ENCODE assay signal across 9 cellular contexts in genomic region chr12:63712979-63713680, GRCh38. TPM values are rescaled to one million over a fixed set of nuclear protein-coding genes. Genes with fewer than 3 reads are reported as not detected.
DNase-seq lines count a peak whose midpoint lies in the region; ATAC-seq, FAIRE-seq and TF ChIP-seq lines count a peak whose summit lies in the region.
"Not testable (repeated sequence)": the region's sequence is repeated elsewhere in the genome, so short reads cannot be mapped to it uniquely, and the experiment has no call there.
"Had no signal": no experiment of that assay in that cellular context is flagged by ENCODE, and none has a peak within 500 bp of the region (broad histone marks: within the 10 kb centered on the region; RNA-seq: fewer than 3 reads in every experiment).

No MANE protein-coding gene starts in this region.

- CTCF ChIA-PET in K562 (lab: Yijun Ruan, JAX; ENCODE audit: low intra/inter-chr PET ratio): not testable (repeated sequence)

- peaks cover 16% of the 10 kb centered on the region for H3K4me1 ChIP-seq in BLaER1
- H3K4me1 ChIP-seq in K562 (replicated peaks in 1 of 2; ENCODE audit: control insufficient read depth in 2 of 2, insufficient read depth in 2 of 2, low read length in 2 of 2): not testable (repeated sequence)

- no CpG with 5 or more reads among the region's 1 CpG for WGBS in K562 (ENCODE audit: insufficient coverage, low coverage, missing lambda C conversion rate)

- not testable (repeated sequence) for H3K4me3 ChIP-seq in BLaER1; K562; retinal pigment epithelial cell (ENCODE audit: low read length)

- H3K4me1 Mint-ChIP-seq in activated T-cell treated with anti-CD3 and anti-CD28 coated beads, Interleukin-2, amount 50 U/mL, for 24 hours (ENCODE audit: low read depth): peaks cover 37% of the 10 kb centered on the region
- peaks cover 18% of the 10 kb centered on the region for H3K4me1 Mint-ChIP-seq in stimulated activated naive CD8-positive, alpha-beta T cell treated with anti-CD3 and anti-CD28 coated beads, Interleukin-15, amount 100 ng/mL, for 72 hours

- TF ChIP-seq CTCF in K562 (IDR thresholded peaks at IDR 0.05 in 2 of 3, conservative IDR thresholded peaks at IDR 0.05 in 1 of 3; ENCODE audit: insufficient read depth in 2 of 3, low read depth in 1 of 3, low read length in 3 of 3); retinal pigment epithelial cell (conservative IDR thresholded peaks at IDR 0.05; ENCODE audit: low read depth, low read length): not testable (repeated sequence)

- BruUV-seq in K562 (replicated peaks; lab: Mats Ljungman, UMichigan): not testable (repeated sequence)

- intact Hi-C loops in K562 (cut with micrococcal nuclease): not testable (repeated sequence)

- POLR2A ChIA-PET in K562 (lab: Yijun Ruan, JAX): not testable (repeated sequence)

- not testable (repeated sequence) for H3K27me3 Mint-ChIP-seq in activated T-cell treated with anti-CD3 and anti-CD28 coated beads, Interleukin-2, amount 50 U/mL, for 24 hours; stimulated activated naive CD8-positive, alpha-beta T cell treated with anti-CD3 and anti-CD28 coated beads, Interleukin-15, amount 100 ng/mL, for 72 hours

- not testable (repeated sequence) for H3K4me3 Mint-ChIP-seq in activated T-cell treated with anti-CD3 and anti-CD28 coated beads, Interleukin-2, amount 50 U/mL, for 24 hours; stimulated activated naive CD8-positive, alpha-beta T cell treated with anti-CD3 and anti-CD28 coated beads, Interleukin-15, amount 100 ng/mL, for 72 hours

- H3K9me1 ChIP-seq in K562 (ENCODE audit: control insufficient read depth, insufficient read depth, low read length): not testable (repeated sequence)

- TF ChIP-seq EP300 in K562 (IDR thresholded peaks at IDR 0.05; ENCODE audit: low read length): not testable (repeated sequence)

- H3K27ac ChIP-seq in BLaER1; K562 (ENCODE audit: extremely low read depth, low read depth, low read length): not testable (repeated sequence)

- in situ Hi-C loops in K562 (cut with MboI): not testable (repeated sequence)

- DNase-seq in SK-N-DZ (ENCODE audit: low spot score) (peak; percentile 86), retinal pigment epithelial cell (ENCODE audit: low read depth) (peak; percentile 3)
- not testable (repeated sequence) for DNase-seq in activated T-cell treated with anti-CD3 and anti-CD28 coated beads, Interleukin-2, amount 50 U/mL, for 24 hours; activated naive CD4-positive, alpha-beta T cell treated with anti-CD3 and anti-CD28 coated beads, Interleukin-2, amount 50 U/mL, for 72 hours (ENCODE audit: low spot score in 2 of 2); K562 (ENCODE audit: extremely low read depth in 1 of 4, low spot score in 3 of 4); stimulated activated naive CD8-positive, alpha-beta T cell treated with anti-CD3 and anti-CD28 coated beads, Interleukin-15, amount 100 ng/mL, for 72 hours

- not testable (repeated sequence) for H4K20me1 ChIP-seq in BLaER1; K562 (replicated peaks; ENCODE audit: control insufficient read depth, insufficient read depth, low read length)

- not testable (repeated sequence) for H3K79me2 ChIP-seq in K562 (ENCODE audit: control insufficient read depth, insufficient read depth, low read length)

- TF ChIP-seq POLR2A in K562 (conservative IDR thresholded peaks at IDR 0.05): not testable (repeated sequence)

- ATAC-seq in GM18861 (IDR thresholded peaks at IDR 0.05; ENCODE audit: unreplicated experiment): peak; percentile 6
- ATAC-seq in activated naive CD4-positive, alpha-beta T cell treated with anti-CD3 and anti-CD28 coated beads, Interleukin-2, amount 50 U/mL, for 72 hours: peak; percentile 49 to 64
- ATAC-seq in K562: not testable (repeated sequence)
- ATAC-seq in stimulated activated naive CD8-positive, alpha-beta T cell treated with anti-CD3 and anti-CD28 coated beads, Interleukin-15, amount 100 ng/mL, for 72 hours: peak; percentile 56

- not testable (repeated sequence) for H3K36me3 Mint-ChIP-seq in activated T-cell treated with anti-CD3 and anti-CD28 coated beads, Interleukin-2, amount 50 U/mL, for 24 hours (ENCODE audit: low read depth); activated naive CD4-positive, alpha-beta T cell treated with anti-CD3 and anti-CD28 coated beads, Interleukin-2, amount 50 U/mL, for 72 hours

- H2AFZ ChIP-seq in K562 (ENCODE audit: low read depth, low read length): not testable (repeated sequence)

- not testable (repeated sequence) for H3K9ac ChIP-seq in BLaER1; K562 (ENCODE audit: insufficient read depth in 1 of 2, low read depth in 2 of 2, low read length in 2 of 2)

- not testable (repeated sequence) for TF ChIP-seq RAD21 in K562 (CRISPR knock-in tag; conservative IDR thresholded peaks at IDR 0.05 in 1 of 2, IDR thresholded peaks at IDR 0.05 in 1 of 2)

- H3K36me3 ChIP-seq in BLaER1; K562 (ENCODE audit: control insufficient read depth, insufficient read depth, low read length): not testable (repeated sequence)

- H3K9me3 ChIP-seq in BLaER1; K562 (replicated peaks; ENCODE audit: control insufficient read depth, insufficient read depth, low read depth, low read length): not testable (repeated sequence)

- not testable (repeated sequence) for H3K27me3 ChIP-seq in BLaER1; K562 (ENCODE audit: control insufficient read depth in 2 of 2, insufficient read depth in 2 of 2, low read length in 2 of 2)

- H3K27ac Mint-ChIP-seq in activated T-cell treated with anti-CD3 and anti-CD28 coated beads, Interleukin-2, amount 50 U/mL, for 24 hours: peak overlapping the region; percentile 92
- not testable (repeated sequence) for H3K27ac Mint-ChIP-seq in activated naive CD4-positive, alpha-beta T cell treated with anti-CD3 and anti-CD28 coated beads, Interleukin-2, amount 50 U/mL, for 72 hours; stimulated activated naive CD8-positive, alpha-beta T cell treated with anti-CD3 and anti-CD28 coated beads, Interleukin-15, amount 100 ng/mL, for 72 hours

- peak; percentile 48 for FAIRE-seq in K562 (lab: Jason Lieb, UNC)

- not testable (repeated sequence) for H3K9me3 Mint-ChIP-seq in activated T-cell treated with anti-CD3 and anti-CD28 coated beads, Interleukin-2, amount 50 U/mL, for 24 hours; activated naive CD4-positive, alpha-beta T cell treated with anti-CD3 and anti-CD28 coated beads, Interleukin-2, amount 50 U/mL, for 72 hours; stimulated activated naive CD8-positive, alpha-beta T cell treated with anti-CD3 and anti-CD28 coated beads, Interleukin-15, amount 100 ng/mL, for 72 hours

- H3K4me2 ChIP-seq in BLaER1: peak overlapping the region; percentile 17; the same call in 1 of the 2 replicates
- H3K4me2 ChIP-seq in K562 (ENCODE audit: insufficient read depth, low read length): not testable (repeated sequence)

RNA-seq across cellular contexts. Expression of gene DPY19L2, which starts 44.8 kb away (rescaled TPM):
- 1.9 and 5.0 TPM in 2 replicates for polyA plus RNA-seq in SK-N-DZ (2014; cell fraction: cytosol; rRNA removed)
- 7.0 and 20.4 TPM in 2 replicates for polyA plus RNA-seq in SK-N-DZ (2014; cell fraction: nucleus; rRNA removed)
- total RNA-seq in activated naive CD4-positive, alpha-beta T cell treated with anti-CD3 and anti-CD28 coated beads, Interleukin-2, amount 50 U/mL, for 72 hours: 1 to 10 TPM in 1 of 2 donors, not detected in 1; 3.8 TPM
- total RNA-seq in K562 (2011; cell fraction: chromatin; rRNA removed; ENCODE audit: low replicate concordance): 0.07 and 0.83 TPM in 2 replicates
- 0.66 TPM in 1 of 2 replicates, not detected in the other for total RNA-seq in K562 (2011; cell fraction: nucleolus; rRNA removed)
- total RNA-seq in K562 (2011; cell fraction: nucleoplasm; rRNA removed): not detected in 2 replicates
- total RNA-seq in K562 (2014; rRNA removed) (0.05 TPM in 1 of 2 replicates, not detected in the other), K562 (2014; rRNA removed; fragmentation: Illumina TruSeq; extraction: Trizol) (0.11 and 0.32 TPM in 2 replicates), K562 (2015; rRNA removed; fragmentation: Illumina TruSeq; extraction: Trizol) (0.15 TPM in 1 of 2 replicates, not detected in the other), K562 (2021) (0.13 and 0.18 TPM in 2 replicates)
- polyA plus RNA-seq in K562 (2011; rRNA removed) (0.15 TPM in 1 of 2 replicates, not detected in the other), K562 (2014; fragmentation: Illumina TruSeq; extraction: Trizol) (0.13 and 0.14 TPM in 2 replicates), K562 (2014; fragmentation: Nextera tagmentation; extraction: Ambion mirVana) (under 1 TPM in 1 of 2 experiments, not detected in 1; 0.06 TPM), K562 (2014; rRNA removed) (0.07 and 0.13 TPM in 2 replicates)
- 0.09 TPM in 1 of 2 replicates, not detected in the other for polyA plus RNA-seq in K562 (2011; cell fraction: cytosol; rRNA removed)
- 0.21 and 0.48 TPM in 2 replicates for polyA plus RNA-seq in K562 (2011; cell fraction: nucleus; rRNA removed)
- 0.13 and 0.36 TPM in 2 replicates for polyA plus RNA-seq in K562 (2012)
- polyA minus RNA-seq in K562 (2011; rRNA and poly(A)+ RNA removed): not detected in 2 replicates
- not detected in 2 replicates for polyA minus RNA-seq in K562 (2011; cell fraction: cytosol; rRNA and poly(A)+ RNA removed)
- not detected in 2 replicates for polyA minus RNA-seq in K562 (2011; cell fraction: nucleus; rRNA and poly(A)+ RNA removed)
- total RNA-seq: CD4-positive, alpha-beta T cell had no signal
